17 cellular contexts compared by ENCODE assay signal in genomic region chr4:7270121-7270520, GRCh38.
DNase-seq lines count a peak whose midpoint lies in the region; ATAC-seq lines count a peak whose summit lies in the region.
"Had no signal": no experiment of that assay in that cellular context is flagged by ENCODE, and none has a peak within 500 bp of the region (broad histone marks: within the 10 kb centered on the region; RNA-seq: fewer than 3 reads in every experiment).

No MANE protein-coding gene starts in this region.

- H3K9me3 Mint-ChIP-seq in activated T-helper 17 cell treated with anti-CD3 and anti-CD28 coated beads, Interleukin-2, amount 50 U/mL, for 72 hours, result no peaks in the 10 kb centered on the region
- H3K9me3 Mint-ChIP-seq: CD4-positive, alpha-beta T cell; CD8-positive, alpha-beta T cell had no signal

- H3K4me3 Mint-ChIP-seq in activated T-helper 17 cell treated with anti-CD3 and anti-CD28 coated beads, Interleukin-2, amount 50 U/mL, for 72 hours, result no peak overlapping the region
- H3K4me3 Mint-ChIP-seq: CD4-positive, alpha-beta T cell; CD8-positive, alpha-beta T cell had no signal

- H3K4me2 ChIP-seq in neuronal stem cell (ENCODE audit: insufficient read depth, low read length, poor library complexity, severe bottlenecking), result no peak overlapping the region
- H3K4me2 ChIP-seq: BLaER1 had no signal

- H3K36me3 ChIP-seq in neuronal stem cell (replicated peaks in 1 of 2; ENCODE audit: control insufficient read depth in 2 of 2, insufficient read depth in 2 of 2, low read length in 2 of 2), result no peaks in the 10 kb centered on the region
- H3K36me3 ChIP-seq: BE2C, BLaER1 had no signal

- no peaks in the 10 kb centered on the region for H3K79me1 ChIP-seq in neuronal stem cell (ENCODE audit: low read depth, low read length)

- peak overlapping the region; percentile 6 for H3K23ac ChIP-seq in neuronal stem cell (ENCODE audit: low read depth, low read length, poor library complexity)

- no peak overlapping the region for H4K8ac ChIP-seq in neuronal stem cell (ENCODE audit: low read depth, low read length)

- H2BK15ac ChIP-seq in neuronal stem cell (ENCODE audit: low read length), result no peak overlapping the region

- H2BK12ac ChIP-seq in neuronal stem cell (ENCODE audit: low read length), result no peak overlapping the region

- H3K18ac ChIP-seq in neuronal stem cell (ENCODE audit: low read length), result no peak overlapping the region

- no peak overlapping the region for H2AK5ac ChIP-seq in neuronal stem cell (ENCODE audit: low read depth, low read length)

- no peak overlapping the region for H2BK5ac ChIP-seq in neuronal stem cell (ENCODE audit: low read length)

- H2BK120ac ChIP-seq in neuronal stem cell (ENCODE audit: low read depth, low read length), result no peak overlapping the region

- H3K36me3 Mint-ChIP-seq in activated T-helper 17 cell treated with anti-CD3 and anti-CD28 coated beads, Interleukin-2, amount 50 U/mL, for 72 hours (ENCODE audit: low read depth), result no peaks in the 10 kb centered on the region
- H3K36me3 Mint-ChIP-seq: CD8-positive, alpha-beta T cell had no signal

- ATAC-seq in activated T-helper 17 cell treated with anti-CD3 and anti-CD28 coated beads, Interleukin-2, amount 50 U/mL, for 72 hours (replicated peaks), result no peak
- no peak for ATAC-seq in GM21717 (IDR thresholded peaks at IDR 0.05; ENCODE audit: unreplicated experiment)
- ATAC-seq: CD8-positive, alpha-beta T cell had no signal

- peaks cover 18% of the 10 kb centered on the region for H3K27me3 Mint-ChIP-seq in activated T-helper 17 cell treated with anti-CD3 and anti-CD28 coated beads, Interleukin-2, amount 50 U/mL, for 72 hours
- H3K27me3 Mint-ChIP-seq: CD4-positive, alpha-beta T cell had no signal

- no peaks in the 10 kb centered on the region for H3K4me1 Mint-ChIP-seq in activated T-helper 17 cell treated with anti-CD3 and anti-CD28 coated beads, Interleukin-2, amount 50 U/mL, for 72 hours

- H3K4ac ChIP-seq in neuronal stem cell (ENCODE audit: low read length), result no peak overlapping the region

- H3K4me1 ChIP-seq in neuronal stem cell (ENCODE audit: control insufficient read depth in 2 of 2, insufficient read depth in 1 of 2, low read depth in 1 of 2, low read length in 2 of 2), result peaks cover 0 to 4% of the 10 kb centered on the region in 2 donors
- H3K4me1 ChIP-seq: BE2C, Caco-2 had no signal

- no CpG with 5 or more reads among the region's 17 CpGs for WGBS in neuronal stem cell (ENCODE audit: extremely low coverage in 2 of 2, insufficient read length in 2 of 2, insufficient replicate concordance in 1 of 2), 2 donors

- DNase-seq in caudate nucleus (lab: John Stamatoyannopoulos, UW) (peak in 34 of 61 donors; percentile 11 to 83 (median 41)), head of caudate nucleus (peak in 39 of 42 donors; percentile 14 to 87 (median 67)), neuronal stem cell (ENCODE audit: low spot score) (no peak), C1 segment of cervical spinal cord (lab: John Stamatoyannopoulos, UW) (no peak)
- DNase-seq: 8988T; ACHN; BE2C; Caco-2; Calu3; CD4-positive, alpha-beta T cell; CD8-positive, alpha-beta T cell; DMS79 treated with DMSO at 0.1 percent for 48 hours; GF-D8 had no signal

- no peak overlapping the region for H3K9ac ChIP-seq in neuronal stem cell (ENCODE audit: low read depth, low read length, poor library complexity)
- H3K9ac ChIP-seq: BLaER1 had no signal

- no peak overlapping the region for H3K4me3 ChIP-seq in neuronal stem cell (ENCODE audit: low read length in 2 of 2)
- H3K4me3 ChIP-seq: BLaER1 had no signal

- H3K9me3 ChIP-seq in neuronal stem cell (replicated peaks in 1 of 2; ENCODE audit: control insufficient read depth in 2 of 2, insufficient read depth in 1 of 2, low read depth in 1 of 2, low read length in 2 of 2), result peaks cover 0 to 5% of the 10 kb centered on the region in 2 donors
- H3K9me3 ChIP-seq: BE2C, BLaER1, Caco-2 had no signal

- H3K27ac ChIP-seq in caudate nucleus (ENCODE audit: low read depth, low read length) (peak overlapping the region; percentile 15), neuronal stem cell (replicated peaks; ENCODE audit: low read length) (no peak overlapping the region)
- H3K27ac ChIP-seq: BLaER1, C4-2B had no signal

- no peak overlapping the region for H4K91ac ChIP-seq in neuronal stem cell (ENCODE audit: low read depth, low read length, poor library complexity)

- no peak overlapping the region for H3K27ac Mint-ChIP-seq in activated T-helper 17 cell treated with anti-CD3 and anti-CD28 coated beads, Interleukin-2, amount 50 U/mL, for 72 hours
- H3K27ac Mint-ChIP-seq: CD4-positive, alpha-beta T cell; CD8-positive, alpha-beta T cell had no signal

- H3K14ac ChIP-seq in neuronal stem cell (ENCODE audit: low read length), result no peak overlapping the region

- no peak overlapping the region for H2AFZ ChIP-seq in neuronal stem cell (ENCODE audit: low read length)

- peaks cover 0 to 8% (median 0%) of the 10 kb centered on the region in 3 experiments for H3K27me3 ChIP-seq in neuronal stem cell (ENCODE audit: control insufficient read depth in 3 of 3, insufficient read depth in 3 of 3, low read depth in 1 of 3, low read length in 3 of 3)
- H3K27me3 ChIP-seq: BE2C, BLaER1 had no signal

- intact Hi-C loops in head of caudate nucleus (cut with DNase I), result no loop called here

Comparison
In these comparisons a context has a peak if more than half of its experiments do, and no peak if none do; other contexts are left out.
1. DNase-seq: peak in caudate nucleus (34 of 61) and head of caudate nucleus (39 of 42); none in neuronal stem cell (single experiment) and C1 segment of cervical spinal cord (0 of 14).